13 cellular contexts compared by ENCODE assay signal in genomic region chr1:201014816-201015200, GRCh38. TPM values are rescaled to one million over a fixed set of nuclear protein-coding genes. Genes with fewer than 3 reads are reported as not detected.
DNase-seq lines count a peak whose midpoint lies in the region; ATAC-seq and TF ChIP-seq lines count a peak whose summit lies in the region.
"Had no signal": no experiment of that assay in that cellular context is flagged by ENCODE, and none has a peak within 500 bp of the region (broad histone marks: within the 10 kb centered on the region; RNA-seq: fewer than 3 reads in every experiment).

No MANE protein-coding gene starts in this region.

- H3K27me3 ChIP-seq in aorta (ENCODE audit: control insufficient read depth in 1 of 2, insufficient read depth in 2 of 2, low read length in 1 of 2): no peaks in the 10 kb centered on the region
- H3K27me3 ChIP-seq in tibial nerve: no peaks in the 10 kb centered on the region
- H3K27me3 ChIP-seq: MG63 had no signal

- TF ChIP-seq EP300 in tibial nerve (IDR thresholded peaks at IDR 0.05): no peak

- peak overlapping the region; percentile 10 for H3K27ac Mint-ChIP-seq in stimulated activated naive CD8-positive, alpha-beta T cell treated with anti-CD3 and anti-CD28 coated beads, Interleukin-15, Interleukin-2, amounts not matched to agents 100 ng/mL and 50 ng/mL, for 24 hours
- H3K27ac Mint-ChIP-seq in activated CD4-positive, alpha-beta memory T cell treated with anti-CD3 and anti-CD28 coated beads for 36 hours: peak overlapping the region; percentile 87
- H3K27ac Mint-ChIP-seq in type B pancreatic cell: no peak overlapping the region

- POLR2A ChIA-PET in activated CD4-positive, alpha-beta memory T cell treated with anti-CD3 and anti-CD28 coated beads for 36 hours (lab: Charles Lee): interaction anchor here (1.2 to 2.5 kb wide), 4 partner anchors 8 to 387 kb away, joined by 3 to 13 read pairs (median 5); partner anchors contain the start of gene KIF21B

- ATAC-seq in stimulated activated naive CD8-positive, alpha-beta T cell treated with anti-CD3 and anti-CD28 coated beads, Interleukin-15, Interleukin-2, amounts not matched to agents 100 U/mL and 50 U/mL, for 24 hours: no peak
- ATAC-seq in aorta (ENCODE audit: low FRiP score) (no peak), HG02623 (IDR thresholded peaks at IDR 0.05; ENCODE audit: unreplicated experiment) (no peak)

- no peaks in the 10 kb centered on the region for H3K27me3 Mint-ChIP-seq in stimulated activated naive CD8-positive, alpha-beta T cell treated with anti-CD3 and anti-CD28 coated beads, Interleukin-15, Interleukin-2, amounts not matched to agents 100 ng/mL and 50 ng/mL, for 24 hours
- no peaks in the 10 kb centered on the region for H3K27me3 Mint-ChIP-seq in activated CD4-positive, alpha-beta memory T cell treated with anti-CD3 and anti-CD28 coated beads for 36 hours
- H3K27me3 Mint-ChIP-seq in type B pancreatic cell: peaks cover 17% of the 10 kb centered on the region

- CTCF ChIA-PET in activated CD4-positive, alpha-beta memory T cell treated with anti-CD3 and anti-CD28 coated beads for 36 hours (lab: Charles Lee): interaction anchor here (1.0 to 3.3 kb wide), 4 partner anchors 10 to 43 kb away, joined by 3 to 31 read pairs (median 16); no protein-coding TSS in a partner anchor

- peaks cover 16% of the 10 kb centered on the region for H3K36me3 Mint-ChIP-seq in stimulated activated naive CD8-positive, alpha-beta T cell treated with anti-CD3 and anti-CD28 coated beads, Interleukin-15, Interleukin-2, amounts not matched to agents 100 ng/mL and 50 ng/mL, for 24 hours (ENCODE audit: low read depth)
- peaks cover 6% of the 10 kb centered on the region for H3K36me3 Mint-ChIP-seq in activated CD4-positive, alpha-beta memory T cell treated with anti-CD3 and anti-CD28 coated beads for 36 hours
- no peaks in the 10 kb centered on the region for H3K36me3 Mint-ChIP-seq in type B pancreatic cell

- no peak overlapping the region for H3K4me3 Mint-ChIP-seq in stimulated activated naive CD8-positive, alpha-beta T cell treated with anti-CD3 and anti-CD28 coated beads, Interleukin-15, Interleukin-2, amounts not matched to agents 100 ng/mL and 50 ng/mL, for 24 hours
- H3K4me3 Mint-ChIP-seq in activated CD4-positive, alpha-beta memory T cell treated with anti-CD3 and anti-CD28 coated beads for 36 hours: no peak overlapping the region
- H3K4me3 Mint-ChIP-seq in type B pancreatic cell: no peak overlapping the region

- no peak for DNase-seq in stimulated activated naive CD8-positive, alpha-beta T cell treated with anti-CD3 and anti-CD28 coated beads, Interleukin-15, Interleukin-2, amounts not matched to agents 100 U/mL and 50 U/mL, for 24 hours
- DNase-seq in activated CD4-positive, alpha-beta memory T cell treated with anti-CD3 and anti-CD28 coated beads for 36 hours: no peak
- peak; percentile 10 for DNase-seq in fibroblast of mammary gland (ENCODE audit: low read depth)
- DNase-seq in aorta: no peak
- no peak for DNase-seq in type B pancreatic cell (ENCODE audit: extremely low spot score, unreplicated experiment)
- DNase-seq in tibial nerve (ENCODE audit: low spot score in 2 of 2): no peak
- DNase-seq: BE2C, EL, MG63, NCI-H2171 treated with DMSO at 0.1 percent for 48 hours had no signal

- no peaks in the 10 kb centered on the region for H3K9me3 ChIP-seq in aorta (ENCODE audit: control insufficient read depth, low read length)
- H3K9me3 ChIP-seq in tibial nerve: no peaks in the 10 kb centered on the region
- H3K9me3 ChIP-seq: BE2C, MG63, prostate gland had no signal

- no peaks in the 10 kb centered on the region for H3K9me3 Mint-ChIP-seq in stimulated activated naive CD8-positive, alpha-beta T cell treated with anti-CD3 and anti-CD28 coated beads, Interleukin-15, Interleukin-2, amounts not matched to agents 100 ng/mL and 50 ng/mL, for 24 hours
- H3K9me3 Mint-ChIP-seq in activated CD4-positive, alpha-beta memory T cell treated with anti-CD3 and anti-CD28 coated beads for 36 hours: no peaks in the 10 kb centered on the region
- H3K9me3 Mint-ChIP-seq in type B pancreatic cell: no peaks in the 10 kb centered on the region

- no peak for TF ChIP-seq POLR2A in tibial nerve (IDR thresholded peaks at IDR 0.05)

- peaks cover 89% of the 10 kb centered on the region for H3K4me1 Mint-ChIP-seq in stimulated activated naive CD8-positive, alpha-beta T cell treated with anti-CD3 and anti-CD28 coated beads, Interleukin-15, Interleukin-2, amounts not matched to agents 100 ng/mL and 50 ng/mL, for 24 hours (ENCODE audit: low read depth)
- peaks cover 88% of the 10 kb centered on the region for H3K4me1 Mint-ChIP-seq in activated CD4-positive, alpha-beta memory T cell treated with anti-CD3 and anti-CD28 coated beads for 36 hours (ENCODE audit: low read depth)
- H3K4me1 Mint-ChIP-seq in type B pancreatic cell (ENCODE audit: unreplicated experiment): peaks cover 32% of the 10 kb centered on the region

- no peaks in the 10 kb centered on the region for H3K36me3 ChIP-seq in aorta (ENCODE audit: control insufficient read depth in 1 of 2, insufficient read depth in 2 of 2, low read length in 1 of 2)
- no peaks in the 10 kb centered on the region for H3K36me3 ChIP-seq in tibial nerve
- H3K36me3 ChIP-seq: BE2C, MG63, prostate gland had no signal

- H3K4me1 ChIP-seq in aorta (ENCODE audit: control insufficient read depth in 1 of 2, insufficient read depth in 2 of 2, low read length in 2 of 2) (no peaks in the 10 kb centered on the region), tibial nerve (peaks cover 0 to 43% (median 24%) of the 10 kb centered on the region in 4 donors)
- H3K4me1 ChIP-seq: prostate gland had no signal

- H3K27ac ChIP-seq in aorta (ENCODE audit: low read depth in 1 of 2, low read length in 2 of 2): no peak overlapping the region
- H3K27ac ChIP-seq in tibial nerve: no peak overlapping the region
- H3K27ac ChIP-seq: prostate gland had no signal

- intact Hi-C loops in activated CD4-positive, alpha-beta memory T cell treated with anti-CD3 and anti-CD28 coated beads for 36 hours (cut with micrococcal nuclease): loop anchor here (5.0 kb wide), 1 partner anchor 348 kb away; the partner anchor contains the start of gene DDX59
- intact Hi-C loops in aorta (cut with DNase I): no loop called here

- H3K4me3 ChIP-seq in fibroblast of mammary gland (ENCODE audit: control insufficient read depth, low read depth, low read length): no peak overlapping the region
- H3K4me3 ChIP-seq in aorta (ENCODE audit: low read length in 2 of 2): no peak overlapping the region
- no peak overlapping the region for H3K4me3 ChIP-seq in tibial nerve
- H3K4me3 ChIP-seq: MG63, prostate gland had no signal

- 93 to 94% methylated on average over 3 of the region's 3 CpGs for WGBS in aorta, 2 donors
- WGBS in tibial nerve, 2 donors: 94 to 97% methylated on average over 3 of the region's 3 CpGs

- no peak for TF ChIP-seq CTCF in fibroblast of mammary gland (conservative IDR thresholded peaks at IDR 0.05; ENCODE audit: control insufficient read depth, insufficient read depth, low read depth, low read length)
- TF ChIP-seq CTCF in type B pancreatic cell (conservative IDR thresholded peaks at IDR 0.05): no peak
- TF ChIP-seq CTCF in tibial nerve (IDR thresholded peaks at IDR 0.05): no peak

RNA-seq across cellular contexts. Expression of gene KIF21B, which starts 8.7 kb away (rescaled TPM):
- total RNA-seq in activated CD4-positive, alpha-beta memory T cell treated with anti-CD3 and anti-CD28 coated beads for 36 hours: 10 to 100 TPM; 56.6 to 58.7 TPM
- total RNA-seq in aorta (1 to 10 TPM; 4.0 to 4.6 TPM), type B pancreatic cell (ENCODE audit: low replicate concordance) (0.79 and 7.6 TPM in 2 replicates), tibial nerve (1 to 10 TPM in 3 of 4 donors, under 1 TPM in 1; 0.84 to 3.3 (median 2.6) TPM)
- polyA plus RNA-seq in aorta: under 1 TPM; 0.31 to 0.63 TPM
